In the genomic region with DNA sequence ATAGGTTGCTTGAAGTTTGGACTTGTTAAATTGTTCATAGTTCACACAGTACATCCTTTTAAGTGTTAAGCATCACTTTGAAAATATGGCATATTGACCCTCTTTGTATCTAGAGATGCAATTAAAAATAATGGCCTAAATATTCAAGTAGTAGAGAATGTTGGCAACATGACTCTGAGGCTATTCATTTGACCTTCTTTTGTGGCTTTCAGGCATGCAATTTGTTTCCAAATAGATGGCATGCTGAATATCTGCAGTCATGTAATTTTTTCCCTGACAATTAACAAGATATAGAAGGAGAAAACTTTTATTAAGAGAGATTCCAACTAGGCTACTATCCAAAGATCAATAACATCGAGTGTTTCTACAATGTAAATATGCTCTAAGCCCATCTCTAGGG, we compare ENCODE assay signal across 23 cellular contexts.
"Had no signal": no experiment of that assay in that cellular context is flagged by ENCODE, and none has a peak within 500 bp of the region (broad histone marks: within the 10 kb centered on the region; RNA-seq: fewer than 3 reads in every experiment).

No MANE protein-coding gene starts in this region.

- H3K27me3 ChIP-seq: cardiac muscle cell, esophagus squamous epithelium, gastroesophageal sphincter, heart left ventricle, thyroid gland had no signal

- ATAC-seq: activated CD8-positive, alpha-beta T cell treated with anti-CD3 and anti-CD28 coated beads for 36 hours; activated naive CD8-positive, alpha-beta T cell treated with anti-CD3 and anti-CD28 coated beads, Interleukin-2, amount 50 U/mL, for 24 hours; gastroesophageal sphincter; heart left ventricle had no signal

- H3K4me1 ChIP-seq: esophagus squamous epithelium, gastroesophageal sphincter, heart left ventricle, left ventricle myocardium inferior, thyroid gland had no signal

- H3K36me3 ChIP-seq: cardiac muscle cell, esophagus squamous epithelium, gastroesophageal sphincter, heart left ventricle, left ventricle myocardium inferior, thyroid gland had no signal

- H3K4me3 ChIP-seq: cardiac muscle cell, esophagus squamous epithelium, gastroesophageal sphincter, heart left ventricle, left ventricle myocardium inferior, thyroid gland had no signal

- DNase-seq: activated CD4-positive, alpha-beta T cell treated with anti-CD3 and anti-CD28 coated beads for 48 hours; activated CD4-positive, CD25-positive, alpha-beta regulatory T cell; activated CD8-positive, alpha-beta T cell treated with anti-CD3 and anti-CD28 coated beads for 36 hours; activated naive CD4-positive, alpha-beta T cell treated with anti-CD3 and anti-CD28 coated beads, Interleukin-2, amount 10 ng/mL, durations not matched to agents 7 days and 5 days; activated naive CD8-positive, alpha-beta T cell treated with anti-CD3 and anti-CD28 coated beads, Interleukin-2, amount 50 U/mL, for 24 hours; activated T-cell treated with anti-CD3 and anti-CD28 coated beads, Interleukin-2, amount 50 U/mL, for 24 hours; dermis blood vessel endothelial cell; effector memory CD4-positive, alpha-beta T cell; esophagus squamous epithelium; heart left ventricle; kidney glomerular epithelial cell; left ventricle myocardium inferior; mammary epithelial cell; midbrain; occipital lobe; posterior cingulate gyrus; retina; stimulated activated CD4-positive, alpha-beta T cell treated with anti-CD3 and anti-CD28 coated beads, Interleukin-12 subunit alpha, Interleukin-12 subunit beta, amount 100 ng/mL, for 4 hours; stimulated activated CD4-positive, alpha-beta T cell treated with anti-CD3 and anti-CD28 coated beads, Interleukin-1b, Interleukin-23, amount 100 ng/mL, for 48 hours; stimulated activated naive CD4-positive, alpha-beta T cell treated with Interleukin-2 at 50 U/mL for 16 hours; thyroid gland had no signal

- H3K27ac ChIP-seq: cardiac muscle cell, esophagus squamous epithelium, gastroesophageal sphincter, heart left ventricle, left ventricle myocardium inferior, thyroid gland had no signal

- H3K9me3 ChIP-seq: thyroid gland had no signal
